In the genomic region with DNA sequence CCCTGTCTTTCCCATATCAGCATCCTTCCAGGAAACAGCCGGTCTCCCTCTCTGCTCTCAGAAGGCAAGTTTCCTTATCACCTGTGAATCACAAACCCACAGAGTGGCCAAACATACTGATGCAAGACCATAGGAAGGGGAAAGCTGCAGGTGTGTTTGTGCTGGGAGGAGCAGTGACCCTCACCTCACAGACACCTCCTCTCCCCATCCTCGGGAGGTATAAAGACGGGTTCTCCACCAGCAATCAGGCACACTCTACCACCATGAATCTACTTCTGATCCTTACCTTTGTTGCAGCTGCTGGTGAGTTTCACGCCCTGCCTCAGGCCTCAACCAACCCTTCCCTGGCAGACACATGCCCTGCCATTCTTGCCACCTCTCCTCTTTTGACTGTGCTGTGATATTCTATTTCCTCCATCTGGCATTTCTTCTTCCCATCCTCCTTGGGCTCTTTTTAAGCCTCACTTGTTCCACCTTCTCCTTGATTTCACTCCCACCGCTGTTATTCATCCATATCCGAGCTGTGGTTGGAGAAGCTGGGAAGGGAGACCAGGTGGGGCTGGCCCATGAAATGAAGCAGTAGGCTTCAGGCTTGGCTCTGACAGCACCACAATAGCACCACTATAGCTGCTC, we compare ENCODE assay signal across 13 cellular contexts.
DNase-seq lines count a peak whose midpoint lies in the region; ATAC-seq and TF ChIP-seq lines count a peak whose summit lies in the region.
"Had no signal": no experiment of that assay in that cellular context is flagged by ENCODE, and none has a peak within 500 bp of the region (broad histone marks: within the 10 kb centered on the region; RNA-seq: fewer than 3 reads in every experiment).

PRSS2 (plus strand) TSS at position 251 of the 633 bp plus-strand sequence; CDS start at position 264, 13 bp downstream.

- DNase-seq in memory B cell (ENCODE audit: low spot score in 2 of 2) (no peak), substantia nigra (lab: John Stamatoyannopoulos, UW) (no peak), OCI-M1 (lab: John Stamatoyannopoulos, UW) (no peak), nephron progenitor cell (no peak)
- DNase-seq in activated T-cell treated with anti-CD3 and anti-CD28 coated beads, Interleukin-2, amount 50 U/mL, for 48 hours = no peak
- DNase-seq: EL, esophagus squamous epithelium, left colon had no signal

- no peak for TF ChIP-seq CTCF in nephron progenitor cell (IDR thresholded peaks at IDR 0.05)

- H3K4me3 Mint-ChIP-seq in memory B cell (peak within 1 kb of the TSS; percentile 37), nephron progenitor cell (no peak within 1 kb of the TSS)

- H3K27ac Mint-ChIP-seq in memory B cell (peak within 1 kb of the TSS; percentile 43), nephron progenitor cell (no peak within 1 kb of the TSS)

- ATAC-seq in GM18858 (IDR thresholded peaks at IDR 0.05; ENCODE audit: unreplicated experiment) (peak; percentile 18), GM21529 (IDR thresholded peaks at IDR 0.05; ENCODE audit: unreplicated experiment) (peak; percentile 22), HG03442 (IDR thresholded peaks at IDR 0.05; ENCODE audit: unreplicated experiment) (peak; percentile 14), memory B cell (ENCODE audit: low read depth) (peak; percentile 7)
- ATAC-seq: left colon had no signal

- no peak within 1 kb of the TSS for H3K27ac ChIP-seq in substantia nigra (ENCODE audit: low read depth, low read length, poor library complexity, severe bottlenecking)
- H3K27ac ChIP-seq: esophagus squamous epithelium, prostate gland had no signal

- H3K27me3 Mint-ChIP-seq in memory B cell = no peaks in the 10 kb centered on the region
- peaks cover 48% of the 10 kb centered on the region for H3K27me3 Mint-ChIP-seq in nephron progenitor cell (ENCODE audit: low read depth, poor library complexity)

- H3K4me1 Mint-ChIP-seq in memory B cell (peaks cover 21% of the 10 kb centered on the region), nephron progenitor cell (peaks cover 4% of the 10 kb centered on the region)

- H3K9me3 Mint-ChIP-seq in memory B cell (no peaks in the 10 kb centered on the region), nephron progenitor cell (no peaks in the 10 kb centered on the region)
- H3K9me3 Mint-ChIP-seq: IgD-negative memory B cell had no signal

- H3K36me3 Mint-ChIP-seq in memory B cell (no peaks in the 10 kb centered on the region), nephron progenitor cell (ENCODE audit: low read depth) (no peaks in the 10 kb centered on the region)
- H3K36me3 Mint-ChIP-seq: IgD-negative memory B cell had no signal
